9 cellular contexts compared by ENCODE assay signal in the genomic region with DNA sequence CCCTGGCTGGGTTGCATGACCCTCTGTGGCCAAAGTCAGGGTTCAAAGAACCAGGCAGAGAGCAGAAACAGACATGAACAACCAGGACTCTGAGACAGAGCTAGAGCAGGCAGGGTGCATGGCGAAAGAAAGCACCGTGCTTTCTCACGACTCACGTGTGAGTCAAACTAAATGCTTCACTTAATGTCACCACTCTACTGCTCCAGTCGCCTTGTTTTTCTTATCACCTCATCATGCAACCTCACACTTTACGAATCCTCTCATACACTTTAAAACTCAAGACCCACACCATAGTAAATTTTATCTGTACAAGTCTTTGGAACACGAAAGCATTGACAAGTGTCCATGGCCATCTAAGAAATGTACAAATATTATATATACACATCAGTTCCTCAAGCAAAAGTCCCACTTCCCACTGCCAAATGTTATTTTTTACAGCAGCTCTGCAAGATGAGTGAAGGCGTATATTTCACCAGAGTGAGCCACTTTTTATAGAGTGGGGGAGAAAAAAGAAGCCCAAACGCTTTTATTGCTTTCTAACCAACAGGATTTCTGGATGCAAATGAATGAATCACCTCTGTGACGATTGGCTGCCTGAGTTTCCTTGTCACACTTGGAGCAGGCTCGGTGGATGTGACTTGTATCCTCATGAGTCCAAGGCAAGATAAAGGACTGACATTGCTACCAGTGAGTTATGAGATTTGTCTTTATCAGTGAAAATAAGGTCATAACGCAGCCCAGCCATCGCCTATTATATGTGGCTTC. TPM values are rescaled to one million over a fixed set of nuclear protein-coding genes. Genes with fewer than 3 reads are reported as not detected.
A peak's percentile ranks its signal among the peaks of the same experiment; 100 is the strongest.
DNase-seq lines count a peak whose midpoint lies in the region; TF ChIP-seq lines count a peak whose summit lies in the region.
"Had no signal": no experiment of that assay in that cellular context is flagged by ENCODE, and none has a peak within 500 bp of the region (broad histone marks: within the 10 kb centered on the region; RNA-seq: fewer than 3 reads in every experiment).

No MANE protein-coding gene starts in this region.

- H3K4me3 ChIP-seq in epithelial cell of esophagus (ENCODE audit: low read length) (no peak overlapping the region), skeletal muscle satellite cell (ENCODE audit: low read length) (no peak overlapping the region), MM.1S (ENCODE audit: low read length) (no peak overlapping the region)

- H3K4me2 ChIP-seq in skeletal muscle satellite cell (ENCODE audit: low read length) (peak overlapping the region; percentile 8), MM.1S (ENCODE audit: low read depth, low read length) (no peak overlapping the region)

- DNase-seq in NCI-H510A treated with DMSO at 0.1 percent for 48 hours (lab: John Stamatoyannopoulos, UW) (peak; percentile 56), NCI-H510A (lab: John Stamatoyannopoulos, UW) (no peak), NOMO-1 (lab: John Stamatoyannopoulos, UW; ENCODE audit: unreplicated experiment in 2 of 2) (peak; percentile 93 to 96), epithelial cell of esophagus (ENCODE audit: low read depth) (peak; percentile 71), MM.1S (no peak), UCSD-AML1 (lab: John Stamatoyannopoulos, UW; ENCODE audit: unreplicated experiment) (no peak)
- DNase-seq in effector CD4-positive, alpha-beta T cell: no peak
- DNase-seq: activated naive CD8-positive, alpha-beta T cell treated with anti-CD3 and anti-CD28 coated beads, Interleukin-2, amount 10 ng/mL, durations not matched to agents 7 days and 5 days had no signal

- H3K9me2 ChIP-seq in MM.1S (replicated peaks; ENCODE audit: insufficient read depth, low read length): no peaks in the 10 kb centered on the region

- H3K9me3 ChIP-seq in skeletal muscle satellite cell (replicated peaks; ENCODE audit: low read length) (no peaks in the 10 kb centered on the region), MM.1S (replicated peaks; ENCODE audit: insufficient read depth, low read length) (no peaks in the 10 kb centered on the region)

- no peak overlapping the region for H2AFZ ChIP-seq in MM.1S (ENCODE audit: low read length)

- no peaks in the 10 kb centered on the region for H3K79me2 ChIP-seq in MM.1S (ENCODE audit: low read length)

- H3K27me3 ChIP-seq in skeletal muscle satellite cell (ENCODE audit: control insufficient read depth, insufficient read depth, low read length) (peaks cover 15% of the 10 kb centered on the region), MM.1S (replicated peaks; ENCODE audit: insufficient read depth, low read length) (no peaks in the 10 kb centered on the region)

- H3K9ac ChIP-seq in skeletal muscle satellite cell (ENCODE audit: low read depth, low read length) (no peak overlapping the region), MM.1S (ENCODE audit: low read length) (no peak overlapping the region)

- no peaks in the 10 kb centered on the region for H3K36me3 ChIP-seq in skeletal muscle satellite cell (ENCODE audit: insufficient read depth, low read length)
- H3K36me3 ChIP-seq in MM.1S (replicated peaks; ENCODE audit: insufficient read depth, low read length): no peaks in the 10 kb centered on the region

- TF ChIP-seq CTCF in epithelial cell of esophagus (IDR thresholded peaks at IDR 0.05; ENCODE audit: insufficient read depth, low read depth, low read length, missing control alignments): no peak
- TF ChIP-seq CTCF in MM.1S (IDR thresholded peaks at IDR 0.05; ENCODE audit: low read length): no peak

- no peaks in the 10 kb centered on the region for H4K20me1 ChIP-seq in MM.1S (ENCODE audit: insufficient read depth, low read length)

- no peaks in the 10 kb centered on the region for H3F3A ChIP-seq in MM.1S (ENCODE audit: insufficient read depth, low read length)

- H3K27ac ChIP-seq in MM.1S (ENCODE audit: low read length): no peak overlapping the region

- H3K4me1 ChIP-seq in skeletal muscle satellite cell (ENCODE audit: control insufficient read depth, insufficient read depth, low read length) (peaks cover 7% of the 10 kb centered on the region), MM.1S (ENCODE audit: low read length) (peaks cover 4% of the 10 kb centered on the region; the same call in 1 of the 2 replicates)

RNA-seq across cellular contexts. Expression of a gene that starts 16.0 kb away (rescaled TPM):
- total RNA-seq in skeletal muscle satellite cell (2012; rRNA removed): not detected in 2 replicates
- total RNA-seq: activated naive CD8-positive, alpha-beta T cell treated with anti-CD3 and anti-CD28 coated beads, Interleukin-2, amount 10 ng/mL, durations not matched to agents 7 days and 5 days had no signal

RNA-seq across cellular contexts. Expression of a gene that starts 23.9 kb away (rescaled TPM):
- 16.6 and 23.8 TPM in 2 replicates for total RNA-seq in skeletal muscle satellite cell (2012; rRNA removed)

Comparison
In these comparisons a context has a peak if more than half of its experiments do, and no peak if none do; other contexts are left out.
1. DNase-seq: peak in NCI-H510A treated with DMSO at 0.1 percent for 48 hours (single experiment), NOMO-1 (2 of 2) and epithelial cell of esophagus (single experiment); none in NCI-H510A (single experiment), MM.1S (single experiment), effector CD4-positive, alpha-beta T cell (single experiment) and UCSD-AML1 (single experiment).